ENCODE assay signal across 1 cellular context in genomic region chr7:149494738-149495368, GRCh38.
TF ChIP-seq lines count a peak whose summit lies in the region.

No MANE protein-coding gene starts in this region.

TF ChIP-seq in K562, 482 proteins besides CTCF, POLR2A, EP300 and RAD21 (continued from another document and continues in another):
- no peak for TF ChIP-seq AFF4 (CRISPR knock-in tag; IDR thresholded peaks at IDR 0.05)
- TF ChIP-seq NFE2L1 (tag; IDR thresholded peaks at IDR 0.05; ENCODE audit: borderline replicate concordance, low read depth) = peak; percentile 82
- TF ChIP-seq MAFK (IDR thresholded peaks at IDR 0.05; ENCODE audit: low read length) = peak; percentile 96
- TF ChIP-seq DMBX1 (CRISPR knock-in tag; IDR thresholded peaks at IDR 0.05; ENCODE audit: borderline replicate concordance) = no peak
- no peak for TF ChIP-seq HMG20A (CRISPR knock-in tag; conservative IDR thresholded peaks at IDR 0.05)
- TF ChIP-seq LEF1 (IDR thresholded peaks at IDR 0.05) = peak; percentile 70
- no peak for TF ChIP-seq PML (IDR thresholded peaks at IDR 0.05; ENCODE audit: low read length)
- no peak for TF ChIP-seq MCM2 (IDR thresholded peaks at IDR 0.05; ENCODE audit: low read depth)
- TF ChIP-seq SRF (CRISPR knock-in tag; IDR thresholded peaks at IDR 0.05) = no peak
- TF ChIP-seq NCOR1 (IDR thresholded peaks at IDR 0.05) = peak; percentile 43; the same call in 1 of the 2 replicates
- TF ChIP-seq ZFX (CRISPR knock-in tag; IDR thresholded peaks at IDR 0.05) = no peak
- TF ChIP-seq EWSR1 (IDR thresholded peaks at IDR 0.05; ENCODE audit: borderline replicate concordance, low read depth, partially characterized antibody) = no peak
- TF ChIP-seq SNRNP70 (optimal IDR thresholded peaks at IDR 0.05; ENCODE audit: low read depth, low read length) = no peak
- TF ChIP-seq TAL1 (IDR thresholded peaks at IDR 0.05) = peak; percentile 4; the same call in 1 of the 2 replicates
- TF ChIP-seq ZNF445 (CRISPR knock-in tag; IDR thresholded peaks at IDR 0.05; ENCODE audit: low read depth) = no peak
- TF ChIP-seq L3MBTL2 (IDR thresholded peaks at IDR 0.05) = no peak; the same call in 1 of the 2 replicates
- no peak for TF ChIP-seq ZNF507 (tag; conservative IDR thresholded peaks at IDR 0.05)
- no peak for TF ChIP-seq ZNF347 (CRISPR knock-in tag; IDR thresholded peaks at IDR 0.05; ENCODE audit: low read depth)
- TF ChIP-seq NEUROD1 (IDR thresholded peaks at IDR 0.05; ENCODE audit: borderline replicate concordance, low read depth, low read length, partially characterized antibody) = no peak
- no peak; the same call in 1 of the 2 replicates for TF ChIP-seq ZNF134 (CRISPR knock-in tag; conservative IDR thresholded peaks at IDR 0.05)
- TF ChIP-seq ETS2 (tag; IDR thresholded peaks at IDR 0.05; ENCODE audit: borderline replicate concordance, poor library complexity, severe bottlenecking) = no peak
- no peak for TF ChIP-seq PRPF4 (IDR thresholded peaks at IDR 0.05; ENCODE audit: insufficient read depth, low read depth, low read length, poor library complexity, severe bottlenecking)
- peak; percentile 46 for TF ChIP-seq CBFA2T3 (IDR thresholded peaks at IDR 0.05)
- TF ChIP-seq, protein P1, sequence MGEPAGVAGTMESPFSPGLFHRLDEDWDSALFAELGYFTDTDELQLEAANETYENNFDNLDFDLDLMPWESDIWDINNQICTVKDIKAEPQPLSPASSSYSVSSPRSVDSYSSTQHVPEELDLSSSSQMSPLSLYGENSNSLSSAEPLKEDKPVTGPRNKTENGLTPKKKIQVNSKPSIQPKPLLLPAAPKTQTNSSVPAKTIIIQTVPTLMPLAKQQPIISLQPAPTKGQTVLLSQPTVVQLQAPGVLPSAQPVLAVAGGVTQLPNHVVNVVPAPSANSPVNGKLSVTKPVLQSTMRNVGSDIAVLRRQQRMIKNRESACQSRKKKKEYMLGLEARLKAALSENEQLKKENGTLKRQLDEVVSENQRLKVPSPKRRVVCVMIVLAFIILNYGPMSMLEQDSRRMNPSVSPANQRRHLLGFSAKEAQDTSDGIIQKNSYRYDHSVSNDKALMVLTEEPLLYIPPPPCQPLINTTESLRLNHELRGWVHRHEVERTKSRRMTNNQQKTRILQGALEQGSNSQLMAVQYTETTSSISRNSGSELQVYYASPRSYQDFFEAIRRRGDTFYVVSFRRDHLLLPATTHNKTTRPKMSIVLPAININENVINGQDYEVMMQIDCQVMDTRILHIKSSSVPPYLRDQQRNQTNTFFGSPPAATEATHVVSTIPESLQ (CRISPR knock-in tag; IDR thresholded peaks at IDR 0.05) = no peak
- no peak for TF ChIP-seq PCBP2 (IDR thresholded peaks at IDR 0.05; ENCODE audit: low read depth, low read length, poor library complexity, severe bottlenecking)
- no peak for TF ChIP-seq TRIM25 (IDR thresholded peaks at IDR 0.05; ENCODE audit: borderline replicate concordance)
- TF ChIP-seq, protein P2, sequence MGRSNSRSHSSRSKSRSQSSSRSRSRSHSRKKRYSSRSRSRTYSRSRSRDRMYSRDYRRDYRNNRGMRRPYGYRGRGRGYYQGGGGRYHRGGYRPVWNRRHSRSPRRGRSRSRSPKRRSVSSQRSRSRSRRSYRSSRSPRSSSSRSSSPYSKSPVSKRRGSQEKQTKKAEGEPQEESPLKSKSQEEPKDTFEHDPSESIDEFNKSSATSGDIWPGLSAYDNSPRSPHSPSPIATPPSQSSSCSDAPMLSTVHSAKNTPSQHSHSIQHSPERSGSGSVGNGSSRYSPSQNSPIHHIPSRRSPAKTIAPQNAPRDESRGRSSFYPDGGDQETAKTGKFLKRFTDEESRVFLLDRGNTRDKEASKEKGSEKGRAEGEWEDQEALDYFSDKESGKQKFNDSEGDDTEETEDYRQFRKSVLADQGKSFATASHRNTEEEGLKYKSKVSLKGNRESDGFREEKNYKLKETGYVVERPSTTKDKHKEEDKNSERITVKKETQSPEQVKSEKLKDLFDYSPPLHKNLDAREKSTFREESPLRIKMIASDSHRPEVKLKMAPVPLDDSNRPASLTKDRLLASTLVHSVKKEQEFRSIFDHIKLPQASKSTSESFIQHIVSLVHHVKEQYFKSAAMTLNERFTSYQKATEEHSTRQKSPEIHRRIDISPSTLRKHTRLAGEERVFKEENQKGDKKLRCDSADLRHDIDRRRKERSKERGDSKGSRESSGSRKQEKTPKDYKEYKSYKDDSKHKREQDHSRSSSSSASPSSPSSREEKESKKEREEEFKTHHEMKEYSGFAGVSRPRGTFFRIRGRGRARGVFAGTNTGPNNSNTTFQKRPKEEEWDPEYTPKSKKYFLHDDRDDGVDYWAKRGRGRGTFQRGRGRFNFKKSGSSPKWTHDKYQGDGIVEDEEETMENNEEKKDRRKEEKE (IDR thresholded peaks at IDR 0.05; ENCODE audit: borderline replicate concordance in 1 of 2, control insufficient read depth in 1 of 2, low read depth in 2 of 2, low read length in 1 of 2) = no peak
- peak; percentile 99 for TF ChIP-seq CEBPB (tag; IDR thresholded peaks at IDR 0.05)
- TF ChIP-seq SP1 (CRISPR knock-in tag; IDR thresholded peaks at IDR 0.05) = no peak
- TF ChIP-seq KLF13 (tag; IDR thresholded peaks at IDR 0.05; ENCODE audit: borderline replicate concordance, low read depth) = no peak
- TF ChIP-seq, protein P3, sequence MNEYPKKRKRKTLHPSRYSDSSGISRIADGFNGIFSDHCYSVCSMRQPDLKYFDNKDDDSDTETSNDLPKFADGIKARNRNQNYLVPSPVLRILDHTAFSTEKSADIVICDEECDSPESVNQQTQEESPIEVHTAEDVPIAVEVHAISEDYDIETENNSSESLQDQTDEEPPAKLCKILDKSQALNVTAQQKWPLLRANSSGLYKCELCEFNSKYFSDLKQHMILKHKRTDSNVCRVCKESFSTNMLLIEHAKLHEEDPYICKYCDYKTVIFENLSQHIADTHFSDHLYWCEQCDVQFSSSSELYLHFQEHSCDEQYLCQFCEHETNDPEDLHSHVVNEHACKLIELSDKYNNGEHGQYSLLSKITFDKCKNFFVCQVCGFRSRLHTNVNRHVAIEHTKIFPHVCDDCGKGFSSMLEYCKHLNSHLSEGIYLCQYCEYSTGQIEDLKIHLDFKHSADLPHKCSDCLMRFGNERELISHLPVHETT (CRISPR knock-in tag; conservative IDR thresholded peaks at IDR 0.05 in 1 of 2, IDR thresholded peaks at IDR 0.05 in 1 of 2) = no peak; a peak in 1 of 4 replicates
- TF ChIP-seq GATA2 (CRISPR knock-in tag; IDR thresholded peaks at IDR 0.05) = no peak
- TF ChIP-seq ZKSCAN8 (CRISPR knock-in tag; IDR thresholded peaks at IDR 0.05) = no peak
- no peak for TF ChIP-seq RBM15 (IDR thresholded peaks at IDR 0.05; ENCODE audit: insufficient read depth, low read length)
- TF ChIP-seq ZC3H8 (IDR thresholded peaks at IDR 0.05) = no peak
- TF ChIP-seq THRAP3 (IDR thresholded peaks at IDR 0.05; ENCODE audit: borderline replicate concordance) = 0 out of 2 replicates have a peak, but pooled peaks have one; percentile 73
- TF ChIP-seq, protein P4, sequence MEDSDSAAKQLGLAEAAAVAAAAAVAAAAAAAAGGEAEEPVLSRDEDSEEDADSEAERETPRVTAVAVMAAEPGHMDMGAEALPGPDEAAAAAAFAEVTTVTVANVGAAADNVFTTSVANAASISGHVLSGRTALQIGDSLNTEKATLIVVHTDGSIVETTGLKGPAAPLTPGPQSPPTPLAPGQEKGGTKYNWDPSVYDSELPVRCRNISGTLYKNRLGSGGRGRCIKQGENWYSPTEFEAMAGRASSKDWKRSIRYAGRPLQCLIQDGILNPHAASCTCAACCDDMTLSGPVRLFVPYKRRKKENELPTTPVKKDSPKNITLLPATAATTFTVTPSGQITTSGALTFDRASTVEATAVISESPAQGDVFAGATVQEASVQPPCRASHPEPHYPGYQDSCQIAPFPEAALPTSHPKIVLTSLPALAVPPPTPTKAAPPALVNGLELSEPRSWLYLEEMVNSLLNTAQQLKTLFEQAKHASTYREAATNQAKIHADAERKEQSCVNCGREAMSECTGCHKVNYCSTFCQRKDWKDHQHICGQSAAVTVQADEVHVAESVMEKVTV (CRISPR knock-in tag; IDR thresholded peaks at IDR 0.05) = no peak
- peak; percentile 43; the same call in 1 of the 2 replicates for TF ChIP-seq ATF7 (IDR thresholded peaks at IDR 0.05)
